In genomic region chr7:98338441-98338840, GRCh38 we compare ENCODE assay signal across 28 cellular contexts.
"Had no signal": no experiment of that assay in that cellular context is flagged by ENCODE, and none has a peak within 500 bp of the region (broad histone marks: within the 10 kb centered on the region; RNA-seq: fewer than 3 reads in every experiment).

No MANE protein-coding gene starts in this region.

- ATAC-seq: effector memory CD8-positive, alpha-beta T cell; esophagus mucosa; foreskin keratinocyte; gastrocnemius medialis; gastroesophageal sphincter; heart left ventricle; heart right ventricle had no signal

- DNase-seq: colonic mucosa; cortex of kidney; dermis blood vessel endothelial cell; dorsolateral prefrontal cortex; effector CD4-positive, alpha-beta T cell; effector CD8-positive, alpha-beta T cell; effector memory CD4-positive, alpha-beta T cell; effector memory CD8-positive, alpha-beta T cell; endodermal cell; erythroblast; esophagus squamous epithelium; foreskin fibroblast; foreskin keratinocyte; foreskin melanocyte; gastrocnemius medialis; glutamatergic neuron; head of caudate nucleus; heart left ventricle; heart right ventricle had no signal

- H3K9me3 ChIP-seq: colonic mucosa, esophagus squamous epithelium, gastrocnemius medialis, gastroesophageal sphincter had no signal

- H3K36me3 ChIP-seq: colonic mucosa, esophagus muscularis mucosa, gastrocnemius medialis, gastroesophageal sphincter, heart left ventricle, heart right ventricle had no signal

- H3K4me1 ChIP-seq: colonic mucosa, esophagus muscularis mucosa, esophagus squamous epithelium, foreskin keratinocyte, gastrocnemius medialis, gastroesophageal sphincter, heart left ventricle, heart right ventricle had no signal

- FAIRE-seq: colon, endometrium, endothelial cell of umbilical vein, frontal cortex had no signal

- H3K27me3 ChIP-seq: colonic mucosa, esophagus muscularis mucosa, esophagus squamous epithelium, foreskin keratinocyte, gastrocnemius medialis, gastroesophageal sphincter, heart left ventricle, heart right ventricle had no signal

- H3K27ac ChIP-seq: colonic mucosa, coronary artery, dorsolateral prefrontal cortex, epithelial cell of prostate, esophagus muscularis mucosa, esophagus squamous epithelium, foreskin keratinocyte, gastrocnemius medialis, gastroesophageal sphincter, heart left ventricle, heart right ventricle had no signal

- H3K4me3 ChIP-seq: colonic mucosa, coronary artery, dorsolateral prefrontal cortex, esophagus muscularis mucosa, esophagus squamous epithelium, gastrocnemius medialis, gastroesophageal sphincter, heart left ventricle, heart right ventricle had no signal
